ENCODE assay signal across 8 cellular contexts in genomic region chr6:35469711-35470662, GRCh38. TPM values are rescaled to one million over a fixed set of nuclear protein-coding genes. Genes with fewer than 3 reads are reported as not detected.
DNase-seq lines count a peak whose midpoint lies in the region; ATAC-seq and TF ChIP-seq lines count a peak whose summit lies in the region.

No MANE protein-coding gene starts in this region.

- H3K79me2 ChIP-seq in hepatocyte: peaks cover 23% of the 10 kb centered on the region

- CTCF ChIA-PET in activated CD8-positive, alpha-beta T cell treated with anti-CD3 and anti-CD28 coated beads, Interleukin-2, amount 10 ng/mL, durations not matched to agents 7 days and 5 days (lab: Charles Lee): interaction anchor here (1.2 to 4.3 kb wide), 4 partner anchors 20 to 172 kb away, joined by 4 to 45 read pairs (median 14); partner anchors contain the start of gene DEF6

- no peaks in the 10 kb centered on the region for H3K9me3 Mint-ChIP-seq in activated CD8-positive, alpha-beta T cell treated with anti-CD3 and anti-CD28 coated beads, Interleukin-2, amount 10 ng/mL, durations not matched to agents 7 days and 5 days (ENCODE audit: insufficient read depth)

- peak overlapping the region; percentile 98 for H3K27ac ChIP-seq in hepatocyte

- peaks cover 80% of the 10 kb centered on the region for H3K36me3 Mint-ChIP-seq in activated CD8-positive, alpha-beta T cell treated with anti-CD3 and anti-CD28 coated beads, Interleukin-2, amount 10 ng/mL, durations not matched to agents 7 days and 5 days (ENCODE audit: low read depth)

- H3K4me1 Mint-ChIP-seq in activated CD8-positive, alpha-beta T cell treated with anti-CD3 and anti-CD28 coated beads, Interleukin-2, amount 10 ng/mL, durations not matched to agents 7 days and 5 days (ENCODE audit: low read depth): peaks cover 41% of the 10 kb centered on the region

- no peaks in the 10 kb centered on the region for H3K27me3 Mint-ChIP-seq in activated CD8-positive, alpha-beta T cell treated with anti-CD3 and anti-CD28 coated beads, Interleukin-2, amount 10 ng/mL, durations not matched to agents 7 days and 5 days (ENCODE audit: low read depth)

- peak overlapping the region; percentile 79 for H3K4me3 ChIP-seq in hepatocyte

- peak overlapping the region; percentile 99 for H3K27ac Mint-ChIP-seq in activated CD8-positive, alpha-beta T cell treated with anti-CD3 and anti-CD28 coated beads, Interleukin-2, amount 10 ng/mL, durations not matched to agents 7 days and 5 days

- no peaks in the 10 kb centered on the region for H3K27me3 ChIP-seq in hepatocyte

- DNase-seq in stimulated activated CD4-positive, alpha-beta T cell treated with anti-CD3 and anti-CD28 coated beads, Interleukin-15, amount 100 ng/mL, for 24 hours: peak; percentile 58
- DNase-seq in stimulated activated CD4-positive, alpha-beta T cell treated with anti-CD3 and anti-CD28 coated beads, Interleukin-4, amount 100 ng/mL, for 24 hours: no peak
- DNase-seq in activated CD8-positive, alpha-beta T cell treated with anti-CD3 and anti-CD28 coated beads, Interleukin-2, amount 10 ng/mL, durations not matched to agents 7 days and 5 days: no peak
- no peak for DNase-seq in hepatocyte (ENCODE audit: low spot score)
- DNase-seq in stimulated activated naive CD8-positive, alpha-beta T cell treated with anti-CD3 and anti-CD28 coated beads, Interleukin-15, Interleukin-2, amounts not matched to agents 100 U/mL and 50 U/mL, for 24 hours: peak; percentile 23
- no peak for DNase-seq in DMS79 treated with DMSO at 0.1 percent for 48 hours (lab: John Stamatoyannopoulos, UW)

- H3K9me2 ChIP-seq in hepatocyte (replicated peaks; ENCODE audit: insufficient read depth): no peaks in the 10 kb centered on the region

- no peak for ATAC-seq in activated CD8-positive, alpha-beta T cell treated with anti-CD3 and anti-CD28 coated beads, Interleukin-2, amount 10 ng/mL, durations not matched to agents 7 days and 5 days
- ATAC-seq in stimulated activated naive CD8-positive, alpha-beta T cell treated with anti-CD3 and anti-CD28 coated beads, Interleukin-15, Interleukin-2, amounts not matched to agents 100 U/mL and 50 U/mL, for 24 hours: no peak
- ATAC-seq in HG03159 (IDR thresholded peaks at IDR 0.05; ENCODE audit: unreplicated experiment): no peak
- no peak for ATAC-seq in GM18519 (IDR thresholded peaks at IDR 0.05; ENCODE audit: low FRiP score, unreplicated experiment)

- WGBS in hepatocyte (ENCODE audit: low lambda C conversion rate, missing lambda C conversion rate): 35% methylated on average over 18 of the region's 18 CpGs

- POLR2A ChIA-PET in activated CD8-positive, alpha-beta T cell treated with anti-CD3 and anti-CD28 coated beads, Interleukin-2, amount 10 ng/mL, durations not matched to agents 7 days and 5 days (lab: Charles Lee): interaction anchor here (0.8 to 3.0 kb wide), 4 partner anchors 125 to 266 kb away, joined by 3 to 18 read pairs (median 4); partner anchors contain the start of gene DEF6

- H3K9me3 ChIP-seq in hepatocyte (ENCODE audit: low read depth): no peaks in the 10 kb centered on the region

- H3K4me3 Mint-ChIP-seq in activated CD8-positive, alpha-beta T cell treated with anti-CD3 and anti-CD28 coated beads, Interleukin-2, amount 10 ng/mL, durations not matched to agents 7 days and 5 days: peak overlapping the region; percentile 83

- no peak overlapping the region for H2AFZ ChIP-seq in hepatocyte

- peaks cover 26% of the 10 kb centered on the region for H3K4me1 ChIP-seq in hepatocyte (ENCODE audit: insufficient read depth)

- peak overlapping the region; percentile 93 for H3K4me2 ChIP-seq in hepatocyte

- H3K36me3 ChIP-seq in hepatocyte (replicated peaks; ENCODE audit: insufficient read depth, low read depth): no peaks in the 10 kb centered on the region

- no peak for TF ChIP-seq CTCF in hepatocyte (IDR thresholded peaks at IDR 0.05; ENCODE audit: poor library complexity)

- H4K20me1 ChIP-seq in hepatocyte (ENCODE audit: insufficient read depth, poor library complexity, severe bottlenecking): peaks cover 43% of the 10 kb centered on the region

RNA-seq across cellular contexts. Expression of gene RPL10A, which starts 1.8 kb away (rescaled TPM):
- total RNA-seq in activated CD8-positive, alpha-beta T cell treated with anti-CD3 and anti-CD28 coated beads, Interleukin-2, amount 10 ng/mL, durations not matched to agents 7 days and 5 days: 1,000 to 10,000 TPM; 1,398 to 1,443 TPM
- 1,102 and 1,276 TPM in 2 replicates for total RNA-seq in hepatocyte
- 305 and 308 TPM in 2 replicates for polyA plus RNA-seq in hepatocyte

RNA-seq across cellular contexts. Expression of gene FANCE, which starts 17.8 kb away (rescaled TPM):
- total RNA-seq in activated CD8-positive, alpha-beta T cell treated with anti-CD3 and anti-CD28 coated beads, Interleukin-2, amount 10 ng/mL, durations not matched to agents 7 days and 5 days: 10 to 100 TPM; 20.4 to 21.9 TPM
- total RNA-seq in hepatocyte: 8.7 and 9.0 TPM in 2 replicates
- 3.7 and 4.1 TPM in 2 replicates for polyA plus RNA-seq in hepatocyte

RNA-seq across cellular contexts. Expression of gene TEAD3, which starts 26.9 kb away (rescaled TPM):
- total RNA-seq in activated CD8-positive, alpha-beta T cell treated with anti-CD3 and anti-CD28 coated beads, Interleukin-2, amount 10 ng/mL, durations not matched to agents 7 days and 5 days: under 1 TPM; 0.18 to 0.21 TPM
- 20.4 and 26.3 TPM in 2 replicates for total RNA-seq in hepatocyte
- polyA plus RNA-seq in hepatocyte: 33.0 and 35.9 TPM in 2 replicates

RNA-seq across cellular contexts. Expression of gene TULP1, which starts 42.7 kb away (rescaled TPM):
- total RNA-seq in activated CD8-positive, alpha-beta T cell treated with anti-CD3 and anti-CD28 coated beads, Interleukin-2, amount 10 ng/mL, durations not matched to agents 7 days and 5 days: not detected
- not detected in 2 replicates for total RNA-seq in hepatocyte
- 0.39 and 1.3 TPM in 2 replicates for polyA plus RNA-seq in hepatocyte

Comparison
In these comparisons a context has a peak if more than half of its experiments do, and no peak if none do; other contexts are left out.
1. DNase-seq: peak in stimulated activated CD4-positive, alpha-beta T cell treated with anti-CD3 and anti-CD28 coated beads, Interleukin-15, amount 100 ng/mL, for 24 hours (single experiment) and stimulated activated naive CD8-positive, alpha-beta T cell treated with anti-CD3 and anti-CD28 coated beads, Interleukin-15, Interleukin-2, amounts not matched to agents 100 U/mL and 50 U/mL, for 24 hours (single experiment); none in stimulated activated CD4-positive, alpha-beta T cell treated with anti-CD3 and anti-CD28 coated beads, Interleukin-4, amount 100 ng/mL, for 24 hours (single experiment), activated CD8-positive, alpha-beta T cell treated with anti-CD3 and anti-CD28 coated beads, Interleukin-2, amount 10 ng/mL, durations not matched to agents 7 days and 5 days (single experiment), hepatocyte (single experiment) and DMS79 treated with DMSO at 0.1 percent for 48 hours (single experiment).
2. RNA of gene TEAD3, which starts 26.9 kb away (total RNA-seq): 20.4 to 26.3 TPM in hepatocyte; 0.18 to 0.21 TPM in activated CD8-positive, alpha-beta T cell treated with anti-CD3 and anti-CD28 coated beads, Interleukin-2, amount 10 ng/mL, durations not matched to agents 7 days and 5 days; every median in the first group is over 10 times any median in the second.